Comparison of ENCODE assay signal across 8 cellular contexts in genomic region chr12:121579190-121579791, GRCh38. TPM values are rescaled to one million over a fixed set of nuclear protein-coding genes. Genes with fewer than 3 reads are reported as not detected.
A peak's percentile ranks its signal among the peaks of the same experiment; 100 is the strongest.
DNase-seq lines count a peak whose midpoint lies in the region; ATAC-seq and TF ChIP-seq lines count a peak whose summit lies in the region.

No MANE protein-coding gene starts in this region.

- intact Hi-C loops in spleen (cut with DNase I; ENCODE audit: low total_unique reads) = no loop called here

- peaks cover 29 to 71% (median 50%) of the 10 kb centered on the region in 6 donors for H3K4me1 ChIP-seq in spleen

- TF ChIP-seq CTCF in spleen (IDR thresholded peaks at IDR 0.05 in 8 of 11, conservative IDR thresholded peaks at IDR 0.05 in 3 of 11) = peak in 2 of 11 experiments; percentile 13 to 14

- peak overlapping the region; percentile 47 to 76 (median 62) for H3K4me3 ChIP-seq in spleen

- no peak for ATAC-seq in GM19324 (IDR thresholded peaks at IDR 0.05; ENCODE audit: low FRiP score, unreplicated experiment)

- peak overlapping the region; percentile 72 to 92 (median 86) for H3K27ac ChIP-seq in spleen

- 0% methylated on average over 28 to 53 of the region's 53 CpGs for WGBS in spleen, 5 donors

- peaks cover 0 to 21% (median 6%) of the 10 kb centered on the region in 6 donors for H3K36me3 ChIP-seq in spleen

- TF ChIP-seq POLR2A in Raji (IDR thresholded peaks at IDR 0.05; ENCODE audit: insufficient read depth, low read depth, low read length) (peak; percentile 31; the same call in 1 of the 2 replicates), spleen (IDR thresholded peaks at IDR 0.05) (no peak)

- H3K27me3 ChIP-seq in spleen (replicated peaks in 1 of 7) = no peaks in the 10 kb centered on the region

- DNase-seq in NCI-H1436 (lab: John Stamatoyannopoulos, UW) (peak; percentile 32), NCI-H1436 treated with DMSO at 0.1 percent for 48 hours (lab: John Stamatoyannopoulos, UW) (no peak), astrocyte of the hippocampus (ENCODE audit: low read depth, low spot score) (peak; percentile 51), iPS-NIHi11 (ENCODE audit: low spot score) (peak; percentile 32), spleen (peak; percentile 89), NCI-H2196 treated with DMSO at 0.1 percent for 48 hours (lab: John Stamatoyannopoulos, UW; ENCODE audit: unreplicated experiment) (no peak)

- no peaks in the 10 kb centered on the region for H3K9me3 ChIP-seq in spleen

RNA-seq across cellular contexts. Expression of gene KDM2B, which starts 1.5 kb away (rescaled TPM):
- 10 to 100 TPM; 32.3 to 56.2 (median 46.5) TPM for total RNA-seq in spleen
- 10 to 100 TPM; 20.8 to 25.5 (median 24.5) TPM for polyA plus RNA-seq in spleen

RNA-seq across cellular contexts. Expression of gene ORAI1, which starts 47.0 kb away (rescaled TPM):
- total RNA-seq in spleen = 10 to 100 TPM; 27.7 to 47.5 (median 36.6) TPM
- polyA plus RNA-seq in spleen = 10 to 100 TPM; 12.9 to 32.0 (median 23.9) TPM

Comparison
In these comparisons a context has a peak if more than half of its experiments do, and no peak if none do; other contexts are left out.
1. DNase-seq: peak in NCI-H1436 (single experiment), astrocyte of the hippocampus (single experiment), iPS-NIHi11 (single experiment) and spleen (single experiment); none in NCI-H1436 treated with DMSO at 0.1 percent for 48 hours (single experiment) and NCI-H2196 treated with DMSO at 0.1 percent for 48 hours (single experiment).